ENCODE assay signal across 1 cellular context in genomic region chr5:126506079-126506478, GRCh38.
TF ChIP-seq lines count a peak whose summit lies in the region.

No MANE protein-coding gene starts in this region.

TF ChIP-seq in endothelial cell of umbilical vein, 7 proteins besides CTCF, POLR2A, EP300 and RAD21:
- TF ChIP-seq EZH2 (IDR thresholded peaks at IDR 0.05; ENCODE audit: borderline replicate concordance, low read depth, low read length, severe bottlenecking) = no peak
TF ChIP-seq in endothelial cell of umbilical vein: peak in this region for 0.
